8 cellular contexts compared by ENCODE assay signal in the genomic region with DNA sequence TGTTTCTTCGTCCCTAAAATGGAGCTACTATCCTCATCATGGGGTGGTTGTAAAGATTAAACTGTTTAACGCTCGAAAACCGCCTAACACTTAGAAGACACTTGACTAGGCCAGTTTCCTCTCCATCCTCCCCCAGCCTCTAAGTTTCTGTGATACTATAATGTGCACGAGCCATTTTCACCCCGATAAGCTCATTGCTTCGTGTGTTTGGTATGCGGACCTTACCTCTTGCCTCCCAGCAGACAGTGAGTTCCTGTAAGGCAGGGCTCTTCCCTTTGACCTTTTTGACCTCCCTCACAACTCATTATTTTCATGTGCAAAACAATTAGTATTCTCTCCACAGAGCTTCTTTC. TPM values are rescaled to one million over a fixed set of nuclear protein-coding genes. Genes with fewer than 3 reads are reported as not detected.
DNase-seq lines count a peak whose midpoint lies in the region; ATAC-seq and TF ChIP-seq lines count a peak whose summit lies in the region.

No MANE protein-coding gene starts in this region.

- CTCF ChIA-PET in HCT116 (lab: Charles Lee) = interaction anchor here (1.4 kb wide), 1 partner anchor 1194 kb away, joined by 6 read pairs; no protein-coding TSS in a partner anchor
- CTCF ChIA-PET in activated CD8-positive, alpha-beta T cell treated with anti-CD3 and anti-CD28 coated beads for 36 hours (lab: Charles Lee) = interaction anchor here (0.8 to 1.7 kb wide), 6 partner anchors 10 to 227 kb away, joined by 3 to 7 read pairs (median 4); no protein-coding TSS in a partner anchor

- TF ChIP-seq CTCF in CD14-positive monocyte (IDR thresholded peaks at IDR 0.05) = no peak
- TF ChIP-seq CTCF in HCT116 (IDR thresholded peaks at IDR 0.05 in 2 of 3, conservative IDR thresholded peaks at IDR 0.05 in 1 of 3; ENCODE audit: borderline replicate concordance in 1 of 3, insufficient read depth in 1 of 3, low read depth in 2 of 3, low read length in 2 of 3) = no peak
- TF ChIP-seq CTCF in activated CD8-positive, alpha-beta T cell treated with anti-CD3 and anti-CD28 coated beads for 36 hours (IDR thresholded peaks at IDR 0.05) = no peak
- no peak for TF ChIP-seq CTCF in stomach (IDR thresholded peaks at IDR 0.05)

- H3K4me2 ChIP-seq in HCT116 (ENCODE audit: low read length) = peak overlapping the region; percentile 83

- H3K36me3 ChIP-seq in HCT116 (ENCODE audit: control insufficient read depth in 1 of 2, insufficient read depth in 2 of 2, low read length in 2 of 2) = no peaks in the 10 kb centered on the region
- no peaks in the 10 kb centered on the region for H3K36me3 ChIP-seq in stomach

- H3K4me3 ChIP-seq in HCT116 (replicated peaks in 1 of 2; ENCODE audit: low read depth in 1 of 2, low read length in 2 of 2) (peak overlapping the region; percentile 39 to 67), iPS-18c (ENCODE audit: insufficient read depth, low read depth, low read length) (peak overlapping the region; percentile 76), stomach (peak overlapping the region; percentile 70 to 87 (median 84))

- DNase-seq in CD14-positive monocyte (ENCODE audit: low spot score) (no peak), HCT116 (ENCODE audit: low read depth, low spot score) (no peak), stomach (no peak), NCI-H1694 treated with DMSO at 0.1 percent for 48 hours (lab: John Stamatoyannopoulos, UW) (no peak)
- peak; percentile 6 for DNase-seq in activated CD8-positive, alpha-beta T cell treated with anti-CD3 and anti-CD28 coated beads for 36 hours

- H3K27me3 Mint-ChIP-seq in CD14-positive monocyte (ENCODE audit: low read depth in 3 of 3) = peaks cover 0 to 3% (median 3%) of the 10 kb centered on the region in 3 donors
- no peaks in the 10 kb centered on the region for H3K27me3 Mint-ChIP-seq in activated CD8-positive, alpha-beta T cell treated with anti-CD3 and anti-CD28 coated beads for 36 hours

- H3K4me1 ChIP-seq in HCT116 (ENCODE audit: control insufficient read depth in 1 of 2, insufficient read depth in 2 of 2, low read length in 2 of 2) (peaks cover 7 to 27% of the 10 kb centered on the region in 2 experiments; a peak in 3 of 4 replicates), stomach (peaks cover 8 to 43% (median 30%) of the 10 kb centered on the region in 4 donors)

- H3K9ac ChIP-seq in HCT116 (ENCODE audit: low read length) = peak overlapping the region; percentile 70

- intact Hi-C loops in CD14-positive monocyte (cut with micrococcal nuclease) = loop anchor here (10.0 kb wide), 2 partner anchors 90 to 180 kb away; a partner anchor contains a TSS
- intact Hi-C loops in HCT116 (cut with micrococcal nuclease) = loop anchor here (2.0 kb wide), 1 partner anchor 92 kb away; no protein-coding TSS in a partner anchor
- intact Hi-C loops in activated CD8-positive, alpha-beta T cell treated with anti-CD3 and anti-CD28 coated beads for 36 hours (cut with micrococcal nuclease) = no loop called here
- intact Hi-C loops in stomach (cut with DNase I; ENCODE audit: low total_unique reads) = loop anchor here (5.0 kb wide), 1 partner anchor 92 kb away; a partner anchor contains a TSS

- BruUV-seq in HCT116 (replicated peaks; lab: Mats Ljungman, UMichigan) = TSS peak; percentile 92

- no peaks in the 10 kb centered on the region for H3K9me2 ChIP-seq in HCT116 (ENCODE audit: insufficient read depth)

- no peak for TF ChIP-seq RAD21 in HCT116 (IDR thresholded peaks at IDR 0.05; ENCODE audit: low read depth)

- peak overlapping the region; percentile 79 to 93 for H3K4me3 Mint-ChIP-seq in CD14-positive monocyte
- peak overlapping the region; percentile 80 for H3K4me3 Mint-ChIP-seq in activated CD8-positive, alpha-beta T cell treated with anti-CD3 and anti-CD28 coated beads for 36 hours

- H3K27ac ChIP-seq in HCT116 (ENCODE audit: low read depth, low read length) = peak overlapping the region; percentile 88
- H3K27ac ChIP-seq in stomach = peak overlapping the region; percentile 85 to 98 (median 92)

- RAD21 ChIA-PET in HCT116 (lab: Charles Lee; ENCODE audit: low non-redundant PET in 1 of 2, low total read pairs in 2 of 2, uncharacterized antibody in 2 of 2, unreplicated experiment in 2 of 2) = no interaction called here

- peaks cover 40% of the 10 kb centered on the region for H3K79me2 ChIP-seq in HCT116 (ENCODE audit: insufficient read depth, low read length)

- TF ChIP-seq POLR2A in HCT116 (IDR thresholded peaks at IDR 0.05; ENCODE audit: borderline replicate concordance, extremely low read depth, insufficient read depth, insufficient read length) (peak; percentile 7), stomach (IDR thresholded peaks at IDR 0.05) (no peak)

- POLR2A ChIA-PET in HCT116 (lab: Charles Lee) = interaction anchor here (0.8 kb wide), 2 partner anchors 9 to 17 kb away, joined by 4 to 5 read pairs; no protein-coding TSS in a partner anchor
- POLR2A ChIA-PET in activated CD8-positive, alpha-beta T cell treated with anti-CD3 and anti-CD28 coated beads for 36 hours (lab: Charles Lee) = interaction anchor here (0.7 to 1.4 kb wide), 4 partner anchors 16 to 94 kb away, joined by 3 to 8 read pairs (median 4); no protein-coding TSS in a partner anchor

- no peak overlapping the region for H2AFZ ChIP-seq in HCT116 (ENCODE audit: low read depth, low read length, poor library complexity, severe bottlenecking)

- ATAC-seq in HCT116 (no peak), HG03571 (IDR thresholded peaks at IDR 0.05; ENCODE audit: unreplicated experiment) (no peak), HG02642 (IDR thresholded peaks at IDR 0.05; ENCODE audit: poor library complexity, unreplicated experiment) (no peak)
- peak; percentile 12 for ATAC-seq in activated CD8-positive, alpha-beta T cell treated with anti-CD3 and anti-CD28 coated beads for 36 hours

- peaks cover 38% of the 10 kb centered on the region for H3K4me1 Mint-ChIP-seq in CD14-positive monocyte
- H3K4me1 Mint-ChIP-seq in activated CD8-positive, alpha-beta T cell treated with anti-CD3 and anti-CD28 coated beads for 36 hours (ENCODE audit: low read depth) = peaks cover 31% of the 10 kb centered on the region

- H3K27ac Mint-ChIP-seq in CD14-positive monocyte = peak overlapping the region; percentile 48 to 86 (median 66)
- peak overlapping the region; percentile 56 for H3K27ac Mint-ChIP-seq in activated CD8-positive, alpha-beta T cell treated with anti-CD3 and anti-CD28 coated beads for 36 hours

- no peaks in the 10 kb centered on the region for H3K27me3 ChIP-seq in HCT116 (ENCODE audit: insufficient read depth, low read length)
- H3K27me3 ChIP-seq in stomach = no peaks in the 10 kb centered on the region

- H3K9me3 ChIP-seq in HCT116 (ENCODE audit: control insufficient read depth in 1 of 2, insufficient read depth in 1 of 2, low read depth in 1 of 2, low read length in 2 of 2) (no peaks in the 10 kb centered on the region), iPS-18c (ENCODE audit: control insufficient read depth, insufficient read depth, low read length) (no peaks in the 10 kb centered on the region), stomach (no peaks in the 10 kb centered on the region)

- WGBS in stomach, 5 donors = 2 to 13% (median 11%) methylated on average over 8 of the region's 8 CpGs

- peaks cover 0 to 4% of the 10 kb centered on the region in 2 donors for H3K36me3 Mint-ChIP-seq in CD14-positive monocyte
- no peaks in the 10 kb centered on the region for H3K36me3 Mint-ChIP-seq in activated CD8-positive, alpha-beta T cell treated with anti-CD3 and anti-CD28 coated beads for 36 hours (ENCODE audit: low read depth)

- H4K20me1 ChIP-seq in HCT116 (ENCODE audit: insufficient read depth) = peaks cover 14% of the 10 kb centered on the region; the same call in 1 of the 2 replicates

- H3K9me3 Mint-ChIP-seq in CD14-positive monocyte = no peaks in the 10 kb centered on the region
- H3K9me3 Mint-ChIP-seq in activated CD8-positive, alpha-beta T cell treated with anti-CD3 and anti-CD28 coated beads for 36 hours = no peaks in the 10 kb centered on the region

- TF ChIP-seq EP300 in stomach (IDR thresholded peaks at IDR 0.05) = no peak

TF ChIP-seq in HCT116, 20 proteins besides CTCF, POLR2A, EP300 and RAD21:
- TF ChIP-seq SIN3A (IDR thresholded peaks at IDR 0.05; ENCODE audit: low read depth) = peak; percentile 16; the same call in 1 of the 2 replicates
- TF ChIP-seq EZH2phosphoT487 (IDR thresholded peaks at IDR 0.05; ENCODE audit: borderline replicate concordance) = no peak
- TF ChIP-seq SRF (IDR thresholded peaks at IDR 0.05; ENCODE audit: low read depth) = no peak
- TF ChIP-seq, protein P1, sequence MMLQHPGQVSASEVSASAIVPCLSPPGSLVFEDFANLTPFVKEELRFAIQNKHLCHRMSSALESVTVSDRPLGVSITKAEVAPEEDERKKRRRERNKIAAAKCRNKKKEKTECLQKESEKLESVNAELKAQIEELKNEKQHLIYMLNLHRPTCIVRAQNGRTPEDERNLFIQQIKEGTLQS (IDR thresholded peaks at IDR 0.05) = no peak
- no peak for TF ChIP-seq SP1 (IDR thresholded peaks at IDR 0.05; ENCODE audit: low read depth)

RNA-seq across cellular contexts. Expression of a gene that starts 0.5 kb away (rescaled TPM):
- polyA plus RNA-seq in CD14-positive monocyte (1 to 10 TPM; 4.9 to 7.1 TPM), stomach (1 to 10 TPM; 1.4 to 1.9 (median 1.7) TPM)
- total RNA-seq in HCT116 (2021; ENCODE audit: unreplicated experiment) (9.0 TPM), stomach (10 to 100 TPM in 3 of 5 donors, 1 to 10 TPM in 2; 3.2 to 17.6 (median 11.7) TPM)
- 1.6 and 2.4 TPM in 2 replicates for polyA plus RNA-seq in HCT116 (2012)
- 1 to 10 TPM; 5.3 to 6.3 TPM for total RNA-seq in activated CD8-positive, alpha-beta T cell treated with anti-CD3 and anti-CD28 coated beads for 36 hours
